ENCODE assay signal across 1 cellular context in the genomic region with DNA sequence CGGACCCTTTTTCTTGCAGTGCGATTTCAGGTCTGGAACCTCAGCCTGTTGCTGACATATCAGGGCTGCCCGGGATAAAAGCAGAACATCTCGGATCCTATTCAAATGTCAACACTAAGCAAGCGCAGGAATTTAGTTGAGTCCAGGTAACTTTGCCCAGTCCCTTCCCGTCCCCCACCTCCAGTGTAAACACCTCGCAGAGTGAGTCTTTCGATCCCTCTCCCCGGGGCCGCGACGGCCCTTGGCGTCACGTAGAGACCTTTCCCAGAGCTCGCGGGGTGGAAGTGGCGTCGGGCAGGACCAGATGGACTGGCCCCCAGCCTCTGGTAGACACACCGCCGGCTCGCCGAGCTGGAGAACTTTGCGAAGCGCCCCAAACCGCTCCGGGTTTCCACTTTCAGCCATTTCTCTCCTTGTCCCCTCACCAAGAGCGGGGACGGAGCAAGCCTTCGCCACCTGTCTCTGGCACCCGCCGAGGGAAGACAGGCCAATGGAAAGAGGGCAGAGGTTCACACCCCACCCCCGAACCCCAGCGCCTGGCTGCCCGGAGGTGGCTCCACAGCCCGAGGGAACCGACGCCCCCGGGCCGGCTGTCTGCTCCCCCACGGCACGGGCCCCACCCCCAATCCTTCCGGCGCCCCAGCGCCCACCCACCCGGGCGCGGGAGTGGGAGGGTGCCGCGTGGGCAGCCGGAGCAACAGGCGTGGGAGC.
TF ChIP-seq lines count a peak whose summit lies in the region.

No MANE protein-coding gene starts in this region.

TF ChIP-seq in SK-N-SH, 30 proteins besides CTCF, POLR2A, EP300 and RAD21 (continued from another document):
- TF ChIP-seq, protein P1, sequence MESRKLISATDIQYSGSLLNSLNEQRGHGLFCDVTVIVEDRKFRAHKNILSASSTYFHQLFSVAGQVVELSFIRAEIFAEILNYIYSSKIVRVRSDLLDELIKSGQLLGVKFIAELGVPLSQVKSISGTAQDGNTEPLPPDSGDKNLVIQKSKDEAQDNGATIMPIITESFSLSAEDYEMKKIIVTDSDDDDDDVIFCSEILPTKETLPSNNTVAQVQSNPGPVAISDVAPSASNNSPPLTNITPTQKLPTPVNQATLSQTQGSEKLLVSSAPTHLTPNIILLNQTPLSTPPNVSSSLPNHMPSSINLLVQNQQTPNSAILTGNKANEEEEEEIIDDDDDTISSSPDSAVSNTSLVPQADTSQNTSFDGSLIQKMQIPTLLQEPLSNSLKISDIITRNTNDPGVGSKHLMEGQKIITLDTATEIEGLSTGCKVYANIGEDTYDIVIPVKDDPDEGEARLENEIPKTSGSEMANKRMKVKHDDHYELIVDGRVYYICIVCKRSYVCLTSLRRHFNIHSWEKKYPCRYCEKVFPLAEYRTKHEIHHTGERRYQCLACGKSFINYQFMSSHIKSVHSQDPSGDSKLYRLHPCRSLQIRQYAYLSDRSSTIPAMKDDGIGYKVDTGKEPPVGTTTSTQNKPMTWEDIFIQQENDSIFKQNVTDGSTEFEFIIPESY (IDR thresholded peaks at IDR 0.05; ENCODE audit: borderline replicate concordance, low read depth) = no peak
- TF ChIP-seq RXRA (IDR thresholded peaks at IDR 0.05; ENCODE audit: borderline replicate concordance, low read depth) (no peak), RCOR1 (IDR thresholded peaks at IDR 0.05; ENCODE audit: low read length) (no peak), POLR2AphosphoS5 (IDR thresholded peaks at IDR 0.05; ENCODE audit: low read depth, low read length) (no peak), SIN3A (IDR thresholded peaks at IDR 0.05; ENCODE audit: borderline replicate concordance, low read depth, low read length) (no peak), EZH2phosphoT487 (IDR thresholded peaks at IDR 0.05; ENCODE audit: borderline replicate concordance, low read depth) (no peak), JUND (IDR thresholded peaks at IDR 0.05) (no peak)
